27 cellular contexts compared by ENCODE assay signal in the genomic region with DNA sequence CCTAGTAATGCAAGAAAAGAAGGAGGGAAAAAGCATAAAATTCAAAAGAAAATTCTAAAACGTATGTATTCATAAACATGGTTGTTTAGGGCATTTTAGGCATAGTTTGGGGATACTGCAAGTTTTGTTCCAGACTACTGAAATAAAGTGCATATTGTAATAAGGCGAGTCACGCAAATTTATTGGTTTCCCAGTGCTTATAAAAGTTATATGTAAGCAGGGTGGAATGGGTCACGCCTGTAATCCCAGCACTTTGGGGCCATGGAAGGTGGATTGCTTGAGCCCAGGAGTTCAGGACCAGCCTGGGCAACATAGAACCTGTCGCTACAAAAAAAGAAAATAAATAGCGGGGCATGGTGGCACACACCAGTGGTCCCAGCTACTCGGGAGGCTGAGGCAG.
"Had no signal": no experiment of that assay in that cellular context is flagged by ENCODE, and none has a peak within 500 bp of the region (broad histone marks: within the 10 kb centered on the region; RNA-seq: fewer than 3 reads in every experiment).

No MANE protein-coding gene starts in this region.

- H3K9me3 ChIP-seq: left ventricle myocardium inferior, pancreas, stomach, testis, tibial artery, upper lobe of right lung had no signal

- DNase-seq: heart left ventricle; hypothalamus; immature natural killer cell; kidney; left ventricle myocardium inferior; mesendoderm; naive thymus-derived CD4-positive, alpha-beta T cell; pancreas; retina; right cardiac atrium; stimulated activated CD4-positive, alpha-beta T cell treated with anti-CD3 and anti-CD28 coated beads, Interleukin-12 subunit alpha, Interleukin-12 subunit beta, amount 100 ng/mL, for 4 hours; stimulated activated CD4-positive, alpha-beta T cell treated with anti-CD3 and anti-CD28 coated beads, Interleukin-15, amount 100 ng/mL, for 24 hours; stimulated activated CD4-positive, alpha-beta T cell treated with anti-CD3 and anti-CD28 coated beads, Interleukin-2, amount 100 ng/mL, for 24 hours; stimulated activated CD4-positive, alpha-beta T cell treated with anti-CD3 and anti-CD28 coated beads, Interleukin-4, amount 100 ng/mL, for 1 hour; stimulated activated naive B cell treated with anti-CD40 and anti-IgM and Interleukin-4, amounts not matched to agents 10 μg/mL and 1 μg/mL and 100 μg/mL, for 72 hours; stimulated activated naive CD8-positive, alpha-beta T cell treated with anti-CD3 and anti-CD28 coated beads, Interleukin-15, Interleukin-2, amounts not matched to agents 100 U/mL and 50 U/mL, for 24 hours; stomach; testis; tibial artery; trophoblast cell; upper lobe of right lung had no signal

- FAIRE-seq: islet of Langerhans, kidney, pancreas, urothelium cell line had no signal

- H3K27me3 ChIP-seq: heart left ventricle, pancreas, stomach, testis, tibial artery, upper lobe of right lung had no signal

- H3K4me3 ChIP-seq: heart left ventricle, left ventricle myocardium inferior, lung, pancreas, skin epidermis, stomach, testis, tibial artery, upper lobe of right lung had no signal

- H3K4me1 ChIP-seq: tibial artery, upper lobe of right lung had no signal

- ATAC-seq: heart left ventricle; naive thymus-derived CD4-positive, alpha-beta T cell; natural killer cell treated with Interleukin-12 subunit alpha and Interleukin-12 subunit beta and Interleukin-15 and Interleukin-18, amount 100 ng/mL, for 72 hours; pancreas; right cardiac atrium; sciatic nerve; stimulated activated naive B cell treated with anti-CD40 and anti-IgM and Interleukin-4, amounts not matched to agents 10 μg/mL and 1 μg/mL and 100 μg/mL, for 72 hours; stimulated activated naive CD8-positive, alpha-beta T cell treated with anti-CD3 and anti-CD28 coated beads, Interleukin-15, Interleukin-2, amounts not matched to agents 100 U/mL and 50 U/mL, for 24 hours; upper lobe of right lung had no signal

- H3K36me3 ChIP-seq: pancreas, upper lobe of right lung had no signal

- H3K27ac ChIP-seq: heart left ventricle, left ventricle myocardium inferior, pancreas, skin epidermis, stomach, testis, tibial artery, upper lobe of right lung had no signal
